Comparison of ENCODE assay signal across 18 cellular contexts in genomic region chr2:183541766-183542165, GRCh38.
A peak's percentile ranks its signal among the peaks of the same experiment; 100 is the strongest.
DNase-seq lines count a peak whose midpoint lies in the region; ATAC-seq and FAIRE-seq lines count a peak whose summit lies in the region.
"Had no signal": no experiment of that assay in that cellular context is flagged by ENCODE, and none has a peak within 500 bp of the region (broad histone marks: within the 10 kb centered on the region; RNA-seq: fewer than 3 reads in every experiment).

No MANE protein-coding gene starts in this region.

- H3K36me3 ChIP-seq in mucosa of rectum (ENCODE audit: control insufficient read depth in 2 of 2, insufficient read depth in 2 of 2, low read length in 2 of 2): no peaks in the 10 kb centered on the region

- in situ Hi-C loops in Caki2 (cut with HindIII; ENCODE audit: low pct_unique_long_range_greater_than_20kb, low sequenced_read_pairs) (no loop called here), G401 (cut with HindIII; ENCODE audit: low sequenced_read_pairs) (no loop called here)

- H3K4me1 ChIP-seq in mucosa of rectum (ENCODE audit: control insufficient read depth in 2 of 2, insufficient read depth in 2 of 2, low read length in 2 of 2): peaks cover 5 to 20% of the 10 kb centered on the region in 2 donors

- FAIRE-seq in colon (lab: Jason Lieb, UNC): peak; percentile 57

- peak overlapping the region; percentile 26 to 37 for H3K27ac ChIP-seq in mucosa of rectum (ENCODE audit: low read depth in 2 of 2, low read length in 2 of 2)
- H3K27ac ChIP-seq: coronary artery had no signal

- no peaks in the 10 kb centered on the region for H3K9me3 ChIP-seq in mucosa of rectum (ENCODE audit: control insufficient read depth in 2 of 2, low read length in 2 of 2)

- ATAC-seq in GM19395 (IDR thresholded peaks at IDR 0.05; ENCODE audit: unreplicated experiment): no peak
- ATAC-seq: GM23338; stimulated activated naive B cell treated with anti-CD40 and anti-IgM and Interleukin-4, amounts not matched to agents 10 μg/mL and 1 μg/mL and 100 μg/mL, for 72 hours had no signal

- DNase-seq in Caki2 (ENCODE audit: low read depth) (peak; percentile 46), LoVo (ENCODE audit: low spot score) (peak; percentile 38), NCI-H1105 treated with DMSO at 0.1 percent for 48 hours (lab: John Stamatoyannopoulos, UW) (no peak), AML-193 (lab: John Stamatoyannopoulos, UW) (no peak), G401 (ENCODE audit: low spot score) (no peak)
- DNase-seq: activated CD4-positive, alpha-beta T cell treated with anti-CD3 and anti-CD28 coated beads, Interleukin-2, amount 10 ng/mL, durations not matched to agents 7 days and 5 days; activated naive CD8-positive, alpha-beta T cell treated with anti-CD3 and anti-CD28 coated beads, Interleukin-2, amount 10 ng/mL, durations not matched to agents 7 days and 5 days; activated T-cell treated with anti-CD3 and anti-CD28 coated beads, Interleukin-2, amount 50 U/mL, for 24 hours; DMS 273 treated with DMSO at 0.1 percent for 48 hours; KG1; NCI-H146; RPMI8226; stimulated activated naive B cell treated with anti-CD40 and anti-IgM and Interleukin-4, amounts not matched to agents 10 μg/mL and 1 μg/mL and 100 μg/mL, for 72 hours had no signal

- no peak overlapping the region for H3K9ac ChIP-seq in mucosa of rectum (ENCODE audit: low read depth in 1 of 2, low read length in 2 of 2)

- H3K27me3 ChIP-seq in mucosa of rectum (ENCODE audit: control insufficient read depth in 2 of 2, insufficient read depth in 2 of 2, low read length in 2 of 2): no peaks in the 10 kb centered on the region

- H3K4me3 ChIP-seq in mucosa of rectum (ENCODE audit: low read length in 2 of 2): peak overlapping the region; percentile 34 to 51
- H3K4me3 ChIP-seq: coronary artery, GM23338 had no signal

Comparison
In these comparisons a context has a peak if more than half of its experiments do, and no peak if none do; other contexts are left out.
1. DNase-seq: peak in Caki2 (single experiment) and LoVo (single experiment); none in NCI-H1105 treated with DMSO at 0.1 percent for 48 hours (single experiment), AML-193 (0 of 2) and G401 (single experiment).